8 cellular contexts compared by ENCODE assay signal in genomic region chr12:113174461-113175384, GRCh38.
DNase-seq lines count a peak whose midpoint lies in the region; ATAC-seq lines count a peak whose summit lies in the region.

No MANE protein-coding gene starts in this region.

- ATAC-seq in GM19023 (IDR thresholded peaks at IDR 0.05; ENCODE audit: unreplicated experiment) = no peak

- DNase-seq in NCI-H1694 (lab: John Stamatoyannopoulos, UW) = peak; percentile 50
- no peak for DNase-seq in NCI-H1694 treated with DMSO at 0.1 percent for 48 hours (lab: John Stamatoyannopoulos, UW)
- peak; percentile 88 for DNase-seq in HuH-7 (ENCODE audit: low spot score)
- peak; percentile 62 for DNase-seq in T1000 (lab: John Stamatoyannopoulos, UW)
- peak; percentile 85 for DNase-seq in astrocyte of the hippocampus (ENCODE audit: low read depth, low spot score)
- DNase-seq in iPS-NIHi7 (ENCODE audit: extremely low spot score) = peak; percentile 88
- DNase-seq in stimulated activated CD4-positive, alpha-beta T cell treated with anti-CD3 and anti-CD28 coated beads, Interleukin-15, amount 100 ng/mL, for 24 hours = peak; percentile 83
